In the genomic region with DNA sequence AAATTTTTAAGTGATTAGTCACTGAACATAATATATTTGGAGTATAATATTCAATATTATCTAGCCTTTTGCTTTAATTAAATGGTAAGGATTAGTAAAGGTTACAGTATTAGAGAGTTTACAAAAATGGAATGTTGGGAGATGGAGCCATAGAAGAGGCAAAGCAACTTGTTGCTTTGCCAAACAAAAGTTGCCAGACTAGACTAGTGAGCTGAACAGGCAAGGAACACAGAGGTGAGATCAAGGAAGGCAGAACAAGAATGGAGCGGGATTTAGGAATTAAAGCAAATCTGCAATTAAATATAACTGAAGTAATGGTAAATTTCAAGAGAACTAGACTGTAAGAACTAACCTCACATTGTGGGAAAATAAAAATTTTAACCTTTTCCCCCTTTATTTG, we compare ENCODE assay signal across 10 cellular contexts. TPM values are rescaled to one million over a fixed set of nuclear protein-coding genes. Genes with fewer than 3 reads are reported as not detected.
DNase-seq lines count a peak whose midpoint lies in the region; ATAC-seq, FAIRE-seq and TF ChIP-seq lines count a peak whose summit lies in the region.
"Had no signal": no experiment of that assay in that cellular context is flagged by ENCODE, and none has a peak within 500 bp of the region (broad histone marks: within the 10 kb centered on the region; RNA-seq: fewer than 3 reads in every experiment).

No MANE protein-coding gene starts in this region.

- no peak overlapping the region for H2AFZ ChIP-seq in parathyroid adenoma
- H2AFZ ChIP-seq: neural progenitor cell had no signal

- TF ChIP-seq CTCF in chondrocyte (IDR thresholded peaks at IDR 0.05) (no peak), parathyroid adenoma (IDR thresholded peaks at IDR 0.05) (no peak)

- peak; percentile 40 for FAIRE-seq in G401.6 (lab: Jason Lieb, UNC)

- no peak overlapping the region for H3K9ac ChIP-seq in parathyroid adenoma
- H3K9ac ChIP-seq: neural progenitor cell had no signal

- no peaks in the 10 kb centered on the region for H3K9me3 Mint-ChIP-seq in chondrocyte (ENCODE audit: low read depth)
- H3K9me3 Mint-ChIP-seq: neural progenitor cell had no signal

- no peaks in the 10 kb centered on the region for H3K27me3 ChIP-seq in parathyroid adenoma (ENCODE audit: control insufficient read depth, insufficient read depth, low read length)
- H3K27me3 ChIP-seq: neural progenitor cell had no signal

- no peaks in the 10 kb centered on the region for H3K9me3 ChIP-seq in parathyroid adenoma (ENCODE audit: control insufficient read depth, low read length)

- no peak overlapping the region for H3K4me3 Mint-ChIP-seq in chondrocyte (ENCODE audit: unreplicated experiment)
- H3K4me3 Mint-ChIP-seq: neural progenitor cell had no signal

- no peaks in the 10 kb centered on the region for H3K36me3 ChIP-seq in parathyroid adenoma (ENCODE audit: control insufficient read depth, insufficient read depth, low read length)

- ATAC-seq in GM18873 (IDR thresholded peaks at IDR 0.05; ENCODE audit: low FRiP score, unreplicated experiment) (no peak), HG03457 (IDR thresholded peaks at IDR 0.05; ENCODE audit: unreplicated experiment) (no peak)

- peaks cover 13% of the 10 kb centered on the region for H3K79me2 ChIP-seq in parathyroid adenoma

- peak overlapping the region; percentile 82 for H3K27ac Mint-ChIP-seq in chondrocyte (ENCODE audit: unreplicated experiment)

- H3K4me1 Mint-ChIP-seq in chondrocyte (ENCODE audit: low read depth), result peaks cover 53% of the 10 kb centered on the region

- no peaks in the 10 kb centered on the region for H3K27me3 Mint-ChIP-seq in chondrocyte (ENCODE audit: low read depth)

- peak; percentile 55 for DNase-seq in NCI-H2029 treated with DMSO at 0.1 percent for 48 hours (lab: John Stamatoyannopoulos, UW)
- no peak for DNase-seq in chondrocyte (ENCODE audit: low spot score)
- DNase-seq in NCI-H128 (lab: John Stamatoyannopoulos, UW; ENCODE audit: unreplicated experiment), result no peak
- DNase-seq in SHP77 treated with DMSO at 0.1 percent for 48 hours (lab: John Stamatoyannopoulos, UW), result no peak
- DNase-seq: activated effector memory CD4-positive, alpha-beta T cell treated with Interleukin-2 at 50 U/mL for 16 hours had no signal

- peak overlapping the region; percentile 38 for H3K4me2 ChIP-seq in parathyroid adenoma (ENCODE audit: low read length)
- H3K4me2 ChIP-seq: neural progenitor cell had no signal

- H3K27ac ChIP-seq in parathyroid adenoma, result no peak overlapping the region
- H3K27ac ChIP-seq: neural progenitor cell had no signal

- peaks cover 25% of the 10 kb centered on the region for H3K36me3 Mint-ChIP-seq in chondrocyte (ENCODE audit: low read depth)

- peaks cover 13% of the 10 kb centered on the region for H3K4me1 ChIP-seq in parathyroid adenoma

- H3K4me3 ChIP-seq in parathyroid adenoma (ENCODE audit: low read depth, low read length), result peak overlapping the region; percentile 31

RNA-seq across cellular contexts. Expression of a gene that starts 5.1 kb away (rescaled TPM):
- 53.2 to 55.3 TPM (median 54.4 TPM) in 3 replicates for total RNA-seq in chondrocyte

RNA-seq across cellular contexts. Expression of a gene that starts 45.4 kb away (rescaled TPM):
- 49.8 to 72.9 TPM (median 57.4 TPM) in 3 replicates for total RNA-seq in chondrocyte
